12 cellular contexts compared by ENCODE assay signal in the genomic region with DNA sequence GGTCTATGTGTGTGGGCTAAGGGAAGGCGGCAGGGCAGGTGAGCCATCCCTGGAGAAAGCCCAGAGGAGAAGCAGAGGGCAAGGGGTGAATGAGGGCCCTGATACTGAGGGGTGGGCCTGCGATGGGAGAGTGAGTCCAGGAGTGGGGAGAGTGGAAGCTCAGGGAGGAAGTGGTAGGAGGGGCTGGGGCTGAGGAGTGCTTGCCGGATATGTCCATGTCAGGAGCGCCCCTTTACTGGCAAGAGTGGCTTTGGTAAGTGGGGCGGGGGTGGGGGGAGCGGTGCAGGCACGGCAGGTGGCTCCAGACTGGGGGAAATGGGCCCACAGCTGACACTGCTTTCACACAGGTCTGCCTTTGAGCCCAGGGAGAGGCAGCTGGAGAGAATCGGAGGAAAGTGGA.
DNase-seq lines count a peak whose midpoint lies in the region; ATAC-seq and TF ChIP-seq lines count a peak whose summit lies in the region.
"Had no signal": no experiment of that assay in that cellular context is flagged by ENCODE, and none has a peak within 500 bp of the region (broad histone marks: within the 10 kb centered on the region; RNA-seq: fewer than 3 reads in every experiment).

No MANE protein-coding gene starts in this region.

- TF ChIP-seq CTCF in left lung (IDR thresholded peaks at IDR 0.05) (no peak), upper lobe of right lung (IDR thresholded peaks at IDR 0.05) (no peak), HFFc6 (IDR thresholded peaks at IDR 0.05) (no peak)

- no peak overlapping the region for H3K4me3 ChIP-seq in left lung
- no peak overlapping the region for H3K4me3 ChIP-seq in upper lobe of right lung
- H3K4me3 ChIP-seq: dorsolateral prefrontal cortex, psoas muscle had no signal

- H3K27ac ChIP-seq in left lung (peak overlapping the region; percentile 33 to 53), upper lobe of right lung (no peak overlapping the region)
- H3K27ac ChIP-seq: dorsolateral prefrontal cortex, psoas muscle had no signal

- peaks cover 0 to 23% of the 10 kb centered on the region in 2 donors for H3K36me3 ChIP-seq in left lung
- H3K36me3 ChIP-seq in upper lobe of right lung, result no peaks in the 10 kb centered on the region

- POLR2A ChIA-PET in activated CD4-positive, alpha-beta memory T cell treated with anti-CD3 and anti-CD28 coated beads for 36 hours (lab: Charles Lee), result interaction anchor here (0.6 to 2.0 kb wide), 3 partner anchors 18 to 179 kb away, joined by 3 to 5 read pairs (median 3); a partner anchor contains a TSS

- no peaks in the 10 kb centered on the region for H3K9me3 Mint-ChIP-seq in activated CD4-positive, alpha-beta memory T cell treated with anti-CD3 and anti-CD28 coated beads for 36 hours
- no peaks in the 10 kb centered on the region for H3K9me3 Mint-ChIP-seq in HFFc6

- H3K9me3 ChIP-seq in left lung (no peaks in the 10 kb centered on the region), upper lobe of right lung (no peaks in the 10 kb centered on the region)
- H3K9me3 ChIP-seq: psoas muscle had no signal

- intact Hi-C loops in activated CD4-positive, alpha-beta memory T cell treated with anti-CD3 and anti-CD28 coated beads for 36 hours (cut with micrococcal nuclease), result no loop called here
- intact Hi-C loops in left lung (cut with DNase I), result no loop called here
- intact Hi-C loops in upper lobe of right lung (cut with DNase I), result no loop called here

- no peaks in the 10 kb centered on the region for H3K27me3 Mint-ChIP-seq in activated CD4-positive, alpha-beta memory T cell treated with anti-CD3 and anti-CD28 coated beads for 36 hours
- peaks cover 55% of the 10 kb centered on the region for H3K27me3 Mint-ChIP-seq in HFFc6 (ENCODE audit: insufficient read depth)

- H3K4me1 Mint-ChIP-seq in activated CD4-positive, alpha-beta memory T cell treated with anti-CD3 and anti-CD28 coated beads for 36 hours (ENCODE audit: low read depth), result peaks cover 56% of the 10 kb centered on the region
- H3K4me1 Mint-ChIP-seq in HFFc6 (ENCODE audit: low read depth), result no peaks in the 10 kb centered on the region

- H3K27ac Mint-ChIP-seq in activated CD4-positive, alpha-beta memory T cell treated with anti-CD3 and anti-CD28 coated beads for 36 hours, result peak overlapping the region; percentile 71
- no peak overlapping the region for H3K27ac Mint-ChIP-seq in HFFc6

- CTCF ChIA-PET in activated CD4-positive, alpha-beta memory T cell treated with anti-CD3 and anti-CD28 coated beads for 36 hours (lab: Charles Lee), result interaction anchor here (0.8 to 1.3 kb wide), 4 partner anchors 21 to 98 kb away, joined by 3 read pairs; no protein-coding TSS in a partner anchor

- ATAC-seq in left lung (peak; percentile 70), upper lobe of right lung (peak; percentile 35), left lobe of liver (no peak)

- peaks cover 17% of the 10 kb centered on the region for H3K36me3 Mint-ChIP-seq in activated CD4-positive, alpha-beta memory T cell treated with anti-CD3 and anti-CD28 coated beads for 36 hours
- H3K36me3 Mint-ChIP-seq in HFFc6 (ENCODE audit: low read depth), result no peaks in the 10 kb centered on the region

- no peak overlapping the region for H3K4me3 Mint-ChIP-seq in activated CD4-positive, alpha-beta memory T cell treated with anti-CD3 and anti-CD28 coated beads for 36 hours
- no peak overlapping the region for H3K4me3 Mint-ChIP-seq in HFFc6

- DNase-seq in stimulated activated CD4-positive, alpha-beta T cell treated with anti-CD3 and anti-CD28 coated beads, Interleukin-15, amount 100 ng/mL, for 24 hours, result peak; percentile 20
- no peak for DNase-seq in stimulated activated CD4-positive, alpha-beta T cell treated with anti-CD3 and anti-CD28 coated beads, Interleukin-4, amount 100 ng/mL, for 4 hours
- DNase-seq in activated CD4-positive, alpha-beta memory T cell treated with anti-CD3 and anti-CD28 coated beads for 36 hours, result no peak
- peak; percentile 30 to 49 for DNase-seq in left lung
- DNase-seq in upper lobe of right lung, result no peak
- DNase-seq in SHP77 treated with DMSO at 0.1 percent for 48 hours (lab: John Stamatoyannopoulos, UW), result no peak
- DNase-seq in left lobe of liver (ENCODE audit: low spot score), result no peak
- DNase-seq in HFFc6, result no peak
- DNase-seq: dorsolateral prefrontal cortex; MV-4-11; psoas muscle; stimulated activated CD8-positive, alpha-beta memory T cell treated with anti-CD3 and anti-CD28 coated beads, Interleukin-4, amount 100 ng/mL, for 48 hours had no signal

- H3K4me1 ChIP-seq in left lung, result peaks cover 26 to 57% of the 10 kb centered on the region in 2 donors
- peaks cover 46% of the 10 kb centered on the region for H3K4me1 ChIP-seq in upper lobe of right lung
- H3K4me1 ChIP-seq: psoas muscle had no signal

- H3K27me3 ChIP-seq in left lung, result no peaks in the 10 kb centered on the region
- H3K27me3 ChIP-seq in upper lobe of right lung, result no peaks in the 10 kb centered on the region
- H3K27me3 ChIP-seq: dorsolateral prefrontal cortex had no signal

Comparison
In these comparisons a context has a peak if more than half of its experiments do, and no peak if none do; other contexts are left out.
1. DNase-seq: peak in stimulated activated CD4-positive, alpha-beta T cell treated with anti-CD3 and anti-CD28 coated beads, Interleukin-15, amount 100 ng/mL, for 24 hours (single experiment) and left lung (2 of 2); none in stimulated activated CD4-positive, alpha-beta T cell treated with anti-CD3 and anti-CD28 coated beads, Interleukin-4, amount 100 ng/mL, for 4 hours (0 of 2), activated CD4-positive, alpha-beta memory T cell treated with anti-CD3 and anti-CD28 coated beads for 36 hours (single experiment), upper lobe of right lung (single experiment), SHP77 treated with DMSO at 0.1 percent for 48 hours (single experiment), left lobe of liver (single experiment) and HFFc6 (single experiment).